In the genomic region with DNA sequence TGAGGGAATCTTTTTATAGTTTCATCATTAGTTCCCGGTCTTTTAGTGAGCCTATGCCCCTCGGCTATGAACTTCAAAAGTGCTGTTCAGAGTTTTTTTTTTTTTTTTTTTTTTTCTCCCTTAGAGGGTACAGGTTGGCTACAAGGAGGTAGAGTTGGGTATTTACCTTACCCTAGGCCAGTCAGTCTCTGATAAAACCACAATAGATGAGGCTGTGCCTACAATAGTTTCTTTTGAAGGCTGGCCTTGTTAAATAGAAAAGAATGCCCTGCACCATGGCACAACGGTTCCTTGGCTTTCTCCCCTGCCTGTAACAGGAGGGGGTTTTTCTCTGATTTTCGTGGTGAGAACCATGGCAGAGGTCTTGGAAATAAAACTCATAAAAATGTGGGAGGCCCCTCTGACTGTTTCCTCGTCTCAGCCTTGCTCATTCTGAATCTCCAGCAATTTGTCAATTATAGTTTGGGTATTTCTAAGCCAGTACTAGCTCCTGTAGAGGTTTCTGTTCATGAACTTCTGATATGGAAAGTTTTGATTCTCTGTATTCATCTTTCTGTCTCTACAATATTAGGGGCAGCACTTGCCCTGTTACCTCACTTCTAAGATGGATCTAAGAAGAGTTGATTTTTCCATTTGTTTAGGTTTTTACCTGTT, we compare ENCODE assay signal across 16 cellular contexts.
A peak's percentile ranks its signal among the peaks of the same experiment; 100 is the strongest.
DNase-seq lines count a peak whose midpoint lies in the region; ATAC-seq, FAIRE-seq and TF ChIP-seq lines count a peak whose summit lies in the region.
"Had no signal": no experiment of that assay in that cellular context is flagged by ENCODE, and none has a peak within 500 bp of the region (broad histone marks: within the 10 kb centered on the region; RNA-seq: fewer than 3 reads in every experiment).

No MANE protein-coding gene starts in this region.

- DNase-seq in GM12892 (ENCODE audit: insufficient read length) (no peak), memory B cell (ENCODE audit: low spot score in 2 of 2) (no peak), GM13977 (ENCODE audit: low spot score) (no peak), GM13976 (ENCODE audit: low spot score) (no peak), DMS114 treated with DMSO at 0.1 percent for 48 hours (lab: John Stamatoyannopoulos, UW; ENCODE audit: unreplicated experiment) (no peak)
- DNase-seq in activated CD4-positive, alpha-beta T cell treated with anti-CD3 and anti-CD28 coated beads, Interleukin-2, amount 50 U/mL, for 1 hour: no peak
- DNase-seq: 8988T; Calu3; CD8-positive, alpha-beta T cell; DMS 273 treated with DMSO at 0.1 percent for 48 hours; GOT3; H9; IMR-90; KG1 had no signal

- H3K4me1 Mint-ChIP-seq in IgD-negative memory B cell (peaks cover 0 to 12% (median 10%) of the 10 kb centered on the region in 3 donors), memory B cell (peaks cover 9% of the 10 kb centered on the region)
- H3K4me1 Mint-ChIP-seq: H9 had no signal

- peak; percentile 69 for FAIRE-seq in GM12892 (lab: Jason Lieb, UNC)
- FAIRE-seq: HTR-8/SVneo had no signal

- H3K9me3 Mint-ChIP-seq in IgD-negative memory B cell (peaks cover under 1 to 12% (median 5%) of the 10 kb centered on the region in 3 donors), memory B cell (peaks cover 18% of the 10 kb centered on the region)
- H3K9me3 Mint-ChIP-seq: CD8-positive, alpha-beta T cell had no signal

- peak overlapping the region in 1 of 3 donors; percentile 17 for H3K27ac Mint-ChIP-seq in IgD-negative memory B cell
- H3K27ac Mint-ChIP-seq in memory B cell: peak overlapping the region; percentile 93
- H3K27ac Mint-ChIP-seq: CD8-positive, alpha-beta T cell; H9 had no signal

- in situ Hi-C loops in GM13977 (cut with MboI; ENCODE audit: low pct_unique_long_range_greater_than_20kb, low sequenced_read_pairs, unreplicated experiment): no loop called here
- in situ Hi-C loops in GM13976 (cut with MboI; ENCODE audit: low sequenced_read_pairs, unreplicated experiment): no loop called here

- peaks cover 4% of the 10 kb centered on the region for H3K36me3 Mint-ChIP-seq in IgD-negative memory B cell
- peaks cover 6% of the 10 kb centered on the region for H3K36me3 Mint-ChIP-seq in memory B cell
- H3K36me3 Mint-ChIP-seq: CD8-positive, alpha-beta T cell had no signal

- ATAC-seq in memory B cell (ENCODE audit: low read depth): no peak
- ATAC-seq: CD8-positive, alpha-beta T cell had no signal

- no peak for TF ChIP-seq CTCF in GM13977 (IDR thresholded peaks at IDR 0.05; ENCODE audit: extremely low read depth, insufficient read depth, missing control alignments)
- TF ChIP-seq CTCF in GM13976 (IDR thresholded peaks at IDR 0.05; ENCODE audit: borderline replicate concordance, control extremely low read depth, extremely low read depth, insufficient read depth, missing control alignments): no peak

- H3K4me3 Mint-ChIP-seq in IgD-negative memory B cell: peak overlapping the region in 3 of 4 donors; percentile 21 to 83 (median 30)
- H3K4me3 Mint-ChIP-seq in memory B cell: peak overlapping the region; percentile 30
- H3K4me3 Mint-ChIP-seq: CD8-positive, alpha-beta T cell; H9 had no signal

- H3K27me3 Mint-ChIP-seq in IgD-negative memory B cell (no peaks in the 10 kb centered on the region), memory B cell (no peaks in the 10 kb centered on the region)

- no peak for TF ChIP-seq POLR2A in GM12892 (IDR thresholded peaks at IDR 0.05; ENCODE audit: low read depth, low read length)
